1 cellular context compared by ENCODE assay signal in genomic region chr19:17200408-17201079, GRCh38.
TF ChIP-seq lines count a peak whose summit lies in the region.

No MANE protein-coding gene starts in this region.

TF ChIP-seq in HepG2, 621 proteins besides CTCF, POLR2A, EP300 and RAD21 (continued from another document and continues in another):
- TF ChIP-seq, protein P1, sequence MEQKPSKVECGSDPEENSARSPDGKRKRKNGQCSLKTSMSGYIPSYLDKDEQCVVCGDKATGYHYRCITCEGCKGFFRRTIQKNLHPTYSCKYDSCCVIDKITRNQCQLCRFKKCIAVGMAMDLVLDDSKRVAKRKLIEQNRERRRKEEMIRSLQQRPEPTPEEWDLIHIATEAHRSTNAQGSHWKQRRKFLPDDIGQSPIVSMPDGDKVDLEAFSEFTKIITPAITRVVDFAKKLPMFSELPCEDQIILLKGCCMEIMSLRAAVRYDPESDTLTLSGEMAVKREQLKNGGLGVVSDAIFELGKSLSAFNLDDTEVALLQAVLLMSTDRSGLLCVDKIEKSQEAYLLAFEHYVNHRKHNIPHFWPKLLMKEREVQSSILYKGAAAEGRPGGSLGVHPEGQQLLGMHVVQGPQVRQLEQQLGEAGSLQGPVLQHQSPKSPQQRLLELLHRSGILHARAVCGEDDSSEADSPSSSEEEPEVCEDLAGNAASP (CRISPR knock-in tag; IDR thresholded peaks at IDR 0.05; ENCODE audit: borderline replicate concordance) = peak; percentile 75; the same call in 1 of the 2 replicates
- TF ChIP-seq ZBTB7B (CRISPR knock-in tag; IDR thresholded peaks at IDR 0.05) = peak; percentile 88
- peak; percentile 65 for TF ChIP-seq FOXA3 (CRISPR knock-in tag; IDR thresholded peaks at IDR 0.05)
- 0 out of 2 replicates have a peak, but pooled peaks have one; percentile 24 for TF ChIP-seq ELF1 (CRISPR knock-in tag; IDR thresholded peaks at IDR 0.05)
- TF ChIP-seq SRF (IDR thresholded peaks at IDR 0.05; ENCODE audit: low read depth, low read length) = no peak
- TF ChIP-seq ZNF766 (CRISPR knock-in tag; IDR thresholded peaks at IDR 0.05; ENCODE audit: borderline replicate concordance) = no peak
- TF ChIP-seq ZHX2 (IDR thresholded peaks at IDR 0.05; ENCODE audit: low read depth) = no peak
- no peak for TF ChIP-seq ZHX2 (CRISPR knock-in tag; IDR thresholded peaks at IDR 0.05; ENCODE audit: borderline replicate concordance)
- 0 out of 2 replicates have a peak, but pooled peaks have one; percentile 50 for TF ChIP-seq ZC3H13 (CRISPR knock-in tag; IDR thresholded peaks at IDR 0.05)
- no peak for TF ChIP-seq BRCA1 (CRISPR knock-in tag; IDR thresholded peaks at IDR 0.05)
- no peak for TF ChIP-seq GPN1 (CRISPR knock-in tag; IDR thresholded peaks at IDR 0.05; ENCODE audit: borderline replicate concordance)
- TF ChIP-seq ZNF598 (CRISPR knock-in tag; IDR thresholded peaks at IDR 0.05; ENCODE audit: borderline replicate concordance) = peak; percentile 65; the same call in 1 of the 2 replicates
- no peak; the same call in 1 of the 2 replicates for TF ChIP-seq ZSCAN25 (CRISPR knock-in tag; IDR thresholded peaks at IDR 0.05)
- no peak for TF ChIP-seq RFXANK (CRISPR knock-in tag; IDR thresholded peaks at IDR 0.05)
- 0 out of 2 replicates have a peak, but pooled peaks have one; percentile 23 for TF ChIP-seq PRDM15 (CRISPR knock-in tag; IDR thresholded peaks at IDR 0.05)
- peak; percentile 61 for TF ChIP-seq ASH2L (IDR thresholded peaks at IDR 0.05; ENCODE audit: insufficient read length, low read depth, low read length)
- TF ChIP-seq IRX3 (CRISPR knock-in tag; IDR thresholded peaks at IDR 0.05; ENCODE audit: borderline replicate concordance, low read depth) = no peak
- TF ChIP-seq, protein P2, sequence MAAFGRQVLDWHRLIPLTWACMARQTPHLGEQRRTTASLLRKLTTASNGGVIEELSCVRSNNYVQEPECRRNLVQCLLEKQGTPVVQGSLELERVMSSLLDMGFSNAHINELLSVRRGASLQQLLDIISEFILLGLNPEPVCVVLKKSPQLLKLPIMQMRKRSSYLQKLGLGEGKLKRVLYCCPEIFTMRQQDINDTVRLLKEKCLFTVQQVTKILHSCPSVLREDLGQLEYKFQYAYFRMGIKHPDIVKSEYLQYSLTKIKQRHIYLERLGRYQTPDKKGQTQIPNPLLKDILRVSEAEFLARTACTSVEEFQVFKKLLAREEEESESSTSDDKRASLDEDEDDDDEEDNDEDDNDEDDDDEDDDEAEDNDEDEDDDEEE (CRISPR knock-in tag; IDR thresholded peaks at IDR 0.05) = no peak
- TF ChIP-seq ZNF260 (CRISPR knock-in tag; IDR thresholded peaks at IDR 0.05; ENCODE audit: borderline replicate concordance, low read depth) = no peak
- peak; percentile 42; the same call in 1 of the 2 replicates for TF ChIP-seq ZKSCAN8 (CRISPR knock-in tag; IDR thresholded peaks at IDR 0.05; ENCODE audit: borderline replicate concordance)
- TF ChIP-seq SAFB2 (CRISPR knock-in tag; IDR thresholded peaks at IDR 0.05; ENCODE audit: borderline replicate concordance, low read depth) = peak; percentile 80; the same call in 1 of the 2 replicates
- TF ChIP-seq, protein P3, sequence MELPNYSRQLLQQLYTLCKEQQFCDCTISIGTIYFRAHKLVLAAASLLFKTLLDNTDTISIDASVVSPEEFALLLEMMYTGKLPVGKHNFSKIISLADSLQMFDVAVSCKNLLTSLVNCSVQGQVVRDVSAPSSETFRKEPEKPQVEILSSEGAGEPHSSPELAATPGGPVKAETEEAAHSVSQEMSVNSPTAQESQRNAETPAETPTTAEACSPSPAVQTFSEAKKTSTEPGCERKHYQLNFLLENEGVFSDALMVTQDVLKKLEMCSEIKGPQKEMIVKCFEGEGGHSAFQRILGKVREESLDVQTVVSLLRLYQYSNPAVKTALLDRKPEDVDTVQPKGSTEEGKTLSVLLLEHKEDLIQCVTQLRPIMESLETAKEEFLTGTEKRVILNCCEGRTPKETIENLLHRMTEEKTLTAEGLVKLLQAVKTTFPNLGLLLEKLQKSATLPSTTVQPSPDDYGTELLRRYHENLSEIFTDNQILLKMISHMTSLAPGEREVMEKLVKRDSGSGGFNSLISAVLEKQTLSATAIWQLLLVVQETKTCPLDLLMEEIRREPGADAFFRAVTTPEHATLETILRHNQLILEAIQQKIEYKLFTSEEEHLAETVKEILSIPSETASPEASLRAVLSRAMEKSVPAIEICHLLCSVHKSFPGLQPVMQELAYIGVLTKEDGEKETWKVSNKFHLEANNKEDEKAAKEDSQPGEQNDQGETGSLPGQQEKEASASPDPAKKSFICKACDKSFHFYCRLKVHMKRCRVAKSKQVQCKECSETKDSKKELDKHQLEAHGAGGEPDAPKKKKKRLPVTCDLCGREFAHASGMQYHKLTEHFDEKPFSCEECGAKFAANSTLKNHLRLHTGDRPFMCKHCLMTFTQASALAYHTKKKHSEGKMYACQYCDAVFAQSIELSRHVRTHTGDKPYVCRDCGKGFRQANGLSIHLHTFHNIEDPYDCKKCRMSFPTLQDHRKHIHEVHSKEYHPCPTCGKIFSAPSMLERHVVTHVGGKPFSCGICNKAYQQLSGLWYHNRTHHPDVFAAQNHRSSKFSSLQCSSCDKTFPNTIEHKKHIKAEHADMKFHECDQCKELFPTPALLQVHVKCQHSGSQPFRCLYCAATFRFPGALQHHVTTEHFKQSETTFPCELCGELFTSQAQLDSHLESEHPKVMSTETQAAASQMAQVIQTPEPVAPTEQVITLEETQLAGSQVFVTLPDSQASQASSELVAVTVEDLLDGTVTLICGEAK (IDR thresholded peaks at IDR 0.05) = no peak
- TF ChIP-seq, protein P3 (CRISPR knock-in tag; IDR thresholded peaks at IDR 0.05) = no peak
- TF ChIP-seq ZNF441 (CRISPR knock-in tag; IDR thresholded peaks at IDR 0.05; ENCODE audit: borderline replicate concordance) = no peak
- no peak for TF ChIP-seq REXO4 (CRISPR knock-in tag; IDR thresholded peaks at IDR 0.05; ENCODE audit: borderline replicate concordance)
- TF ChIP-seq ZNF550 (CRISPR knock-in tag; IDR thresholded peaks at IDR 0.05; ENCODE audit: borderline replicate concordance) = 0 out of 2 replicates have a peak, but pooled peaks have one; percentile 0
- no peak for TF ChIP-seq GTF2F1 (IDR thresholded peaks at IDR 0.05; ENCODE audit: low read length)
- no peak for TF ChIP-seq MAF1 (CRISPR knock-in tag; IDR thresholded peaks at IDR 0.05; ENCODE audit: borderline replicate concordance)
- TF ChIP-seq, protein P4, sequence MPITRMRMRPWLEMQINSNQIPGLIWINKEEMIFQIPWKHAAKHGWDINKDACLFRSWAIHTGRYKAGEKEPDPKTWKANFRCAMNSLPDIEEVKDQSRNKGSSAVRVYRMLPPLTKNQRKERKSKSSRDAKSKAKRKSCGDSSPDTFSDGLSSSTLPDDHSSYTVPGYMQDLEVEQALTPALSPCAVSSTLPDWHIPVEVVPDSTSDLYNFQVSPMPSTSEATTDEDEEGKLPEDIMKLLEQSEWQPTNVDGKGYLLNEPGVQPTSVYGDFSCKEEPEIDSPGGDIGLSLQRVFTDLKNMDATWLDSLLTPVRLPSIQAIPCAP (CRISPR knock-in tag; IDR thresholded peaks at IDR 0.05; ENCODE audit: low read depth) = no peak
- no peak for TF ChIP-seq TEAD2 (CRISPR knock-in tag; IDR thresholded peaks at IDR 0.05)
- no peak for TF ChIP-seq ZNF709 (CRISPR knock-in tag; IDR thresholded peaks at IDR 0.05)
- TF ChIP-seq ZFP91 (CRISPR knock-in tag; IDR thresholded peaks at IDR 0.05; ENCODE audit: borderline replicate concordance) = peak; percentile 68; the same call in 1 of the 2 replicates
- no peak for TF ChIP-seq TBL1XR1 (IDR thresholded peaks at IDR 0.05; ENCODE audit: borderline replicate concordance, low read length, partially characterized antibody)
- TF ChIP-seq MTA1 (CRISPR knock-in tag; IDR thresholded peaks at IDR 0.05; ENCODE audit: borderline replicate concordance) = peak; percentile 60; the same call in 1 of the 2 replicates
